In genomic region chr5:173229381-173229959, GRCh38 we compare ENCODE assay signal across 17 cellular contexts. TPM values are rescaled to one million over a fixed set of nuclear protein-coding genes. Genes with fewer than 3 reads are reported as not detected.
DNase-seq lines count a peak whose midpoint lies in the region; ATAC-seq and TF ChIP-seq lines count a peak whose summit lies in the region.
"Had no signal": no experiment of that assay in that cellular context is flagged by ENCODE, and none has a peak within 500 bp of the region (broad histone marks: within the 10 kb centered on the region; RNA-seq: fewer than 3 reads in every experiment).

No MANE protein-coding gene starts in this region.

- peaks cover 5% of the 10 kb centered on the region for H3K4me1 ChIP-seq in CD8-positive, alpha-beta memory T cell (ENCODE audit: insufficient read depth, low read length)

- ATAC-seq in SK-N-SH treated with all-trans-retinoic acid at 6 μM for 48 hours: peak; percentile 32
- no peak for ATAC-seq in HG03565 (IDR thresholded peaks at IDR 0.05; ENCODE audit: unreplicated experiment)
- no peak for ATAC-seq in GM19395 (IDR thresholded peaks at IDR 0.05; ENCODE audit: unreplicated experiment)
- ATAC-seq: sciatic nerve had no signal

- H3K36me3 Mint-ChIP-seq in CD8-positive, alpha-beta memory T cell: no peaks in the 10 kb centered on the region
- H3K36me3 Mint-ChIP-seq in glutamatergic neuron (ENCODE audit: unreplicated experiment) (no peaks in the 10 kb centered on the region), nephron progenitor cell (ENCODE audit: low read depth) (no peaks in the 10 kb centered on the region)
- H3K36me3 Mint-ChIP-seq: immature natural killer cell had no signal

- H3K27ac ChIP-seq in CD8-positive, alpha-beta memory T cell (ENCODE audit: low read depth, low read length): no peak overlapping the region
- H3K27ac ChIP-seq in WERI-Rb-1: no peak overlapping the region
- H3K27ac ChIP-seq: colonic mucosa, VCaP had no signal

- H3K4me3 Mint-ChIP-seq in CD8-positive, alpha-beta memory T cell: peak overlapping the region in 6 of 7 donors; percentile 19 to 64 (median 45)
- peak overlapping the region; percentile 66 for H3K4me3 Mint-ChIP-seq in glutamatergic neuron (ENCODE audit: unreplicated experiment)
- peak overlapping the region; percentile 45 for H3K4me3 Mint-ChIP-seq in nephron progenitor cell

- no peaks in the 10 kb centered on the region for H3K36me3 ChIP-seq in CD8-positive, alpha-beta memory T cell (ENCODE audit: insufficient read depth, low read length)
- H3K36me3 ChIP-seq in WERI-Rb-1: no peaks in the 10 kb centered on the region
- H3K36me3 ChIP-seq: colonic mucosa had no signal

- CTCF ChIA-PET in CD8-positive, alpha-beta memory T cell (lab: Charles Lee): no interaction called here

- no peak overlapping the region for H3K4me3 ChIP-seq in CD8-positive, alpha-beta memory T cell (ENCODE audit: low read length)
- H3K4me3 ChIP-seq in WERI-Rb-1 (ENCODE audit: low read depth, low read length): no peak overlapping the region
- H3K4me3 ChIP-seq: colonic mucosa had no signal

- H3K9me3 Mint-ChIP-seq in CD8-positive, alpha-beta memory T cell: peaks cover 0 to 2% (median 0%) of the 10 kb centered on the region in 5 donors
- H3K9me3 Mint-ChIP-seq in glutamatergic neuron (ENCODE audit: unreplicated experiment): peaks cover 6% of the 10 kb centered on the region
- peaks cover 7% of the 10 kb centered on the region for H3K9me3 Mint-ChIP-seq in nephron progenitor cell
- H3K9me3 Mint-ChIP-seq: activated T-helper 2 cell treated with anti-CD3 and anti-CD28 coated beads, Interferon-gamma antibody, Interleukin-2, Interleukin-4, amounts not matched to agents 10 μg/mL and 5 μg/mL and 100 μg/mL, durations not matched to agents 14 hours and 24 hours and 36 hours had no signal

- no peak for DNase-seq in CD8-positive, alpha-beta memory T cell
- no peak for DNase-seq in glutamatergic neuron
- no peak for DNase-seq in nephron progenitor cell
- DNase-seq in WERI-Rb-1: no peak
- DNase-seq in activated CD4-positive, CD25-positive, alpha-beta regulatory T cell treated with anti-CD3 and anti-CD28 coated beads, Interleukin-2, amount 50 U/mL, for 72 hours: no peak
- DNase-seq: colonic mucosa, immature natural killer cell, NCI-H2029, SIG-M5 had no signal

- peak overlapping the region in 1 of 8 donors; percentile 71 for H3K27ac Mint-ChIP-seq in CD8-positive, alpha-beta memory T cell
- H3K27ac Mint-ChIP-seq in glutamatergic neuron (ENCODE audit: unreplicated experiment): peak overlapping the region; percentile 48
- H3K27ac Mint-ChIP-seq in nephron progenitor cell: no peak overlapping the region
- H3K27ac Mint-ChIP-seq: activated T-helper 2 cell treated with anti-CD3 and anti-CD28 coated beads, Interferon-gamma antibody, Interleukin-2, Interleukin-4, amounts not matched to agents 10 μg/mL and 5 μg/mL and 100 μg/mL, durations not matched to agents 14 hours and 24 hours and 36 hours; immature natural killer cell had no signal

- peaks cover 20 to 35% (median 22%) of the 10 kb centered on the region in 3 donors for H3K4me1 Mint-ChIP-seq in CD8-positive, alpha-beta memory T cell
- peaks cover 21% of the 10 kb centered on the region for H3K4me1 Mint-ChIP-seq in glutamatergic neuron (ENCODE audit: low read depth, unreplicated experiment)
- H3K4me1 Mint-ChIP-seq in nephron progenitor cell: peaks cover 31% of the 10 kb centered on the region

- H3K9me3 ChIP-seq in CD8-positive, alpha-beta memory T cell (ENCODE audit: low read length): no peaks in the 10 kb centered on the region
- no peaks in the 10 kb centered on the region for H3K9me3 ChIP-seq in WERI-Rb-1 (ENCODE audit: severe bottlenecking)
- H3K9me3 ChIP-seq: colonic mucosa had no signal

- H3K27me3 Mint-ChIP-seq in CD8-positive, alpha-beta memory T cell: peaks cover 56 to 78% of the 10 kb centered on the region in 2 donors
- H3K27me3 Mint-ChIP-seq in glutamatergic neuron (ENCODE audit: unreplicated experiment) (peaks cover 33% of the 10 kb centered on the region), nephron progenitor cell (ENCODE audit: low read depth, poor library complexity) (peaks cover 100% of the 10 kb centered on the region)

- no peak for TF ChIP-seq CTCF in glutamatergic neuron (IDR thresholded peaks at IDR 0.05; ENCODE audit: partially characterized antibody, unreplicated experiment)
- no peak for TF ChIP-seq CTCF in nephron progenitor cell (IDR thresholded peaks at IDR 0.05)
- TF ChIP-seq CTCF in WERI-Rb-1 (IDR thresholded peaks at IDR 0.05; ENCODE audit: low read depth, low read length): no peak

- peaks cover 31% of the 10 kb centered on the region for H3K27me3 ChIP-seq in CD8-positive, alpha-beta memory T cell (ENCODE audit: insufficient read depth, low read length, poor library complexity, severe bottlenecking)
- H3K27me3 ChIP-seq in WERI-Rb-1 (ENCODE audit: insufficient read depth, low read depth, severe bottlenecking): no peaks in the 10 kb centered on the region

- POLR2A ChIA-PET in CD8-positive, alpha-beta memory T cell (lab: Charles Lee): no interaction called here

TF ChIP-seq in SK-N-SH treated with all-trans-retinoic acid at 6 μM for 48 hours, 23 proteins besides CTCF, POLR2A, EP300 and RAD21 (continues in another document):
- no peak for TF ChIP-seq ZFP3 (CRISPR knock-in tag; IDR thresholded peaks at IDR 0.05)
- TF ChIP-seq ZNF8 (CRISPR knock-in tag; IDR thresholded peaks at IDR 0.05): no peak
- TF ChIP-seq ARNTL (CRISPR knock-in tag; IDR thresholded peaks at IDR 0.05; ENCODE audit: borderline replicate concordance, low read depth): no peak
- TF ChIP-seq POU6F1 (CRISPR knock-in tag; IDR thresholded peaks at IDR 0.05; ENCODE audit: borderline replicate concordance, low read depth): no peak
- no peak for TF ChIP-seq PATZ1 (CRISPR knock-in tag; IDR thresholded peaks at IDR 0.05; ENCODE audit: borderline replicate concordance)
- no peak for TF ChIP-seq RARB (CRISPR knock-in tag; IDR thresholded peaks at IDR 0.05)
- no peak for TF ChIP-seq ISL1 (CRISPR knock-in tag; IDR thresholded peaks at IDR 0.05)
- no peak for TF ChIP-seq ZFP30 (CRISPR knock-in tag; IDR thresholded peaks at IDR 0.05)
- no peak for TF ChIP-seq PPARA (CRISPR knock-in tag; IDR thresholded peaks at IDR 0.05; ENCODE audit: borderline replicate concordance)
- no peak for TF ChIP-seq CREB5 (CRISPR knock-in tag; IDR thresholded peaks at IDR 0.05; ENCODE audit: low read depth)
- TF ChIP-seq CSRNP3 (CRISPR knock-in tag; IDR thresholded peaks at IDR 0.05): no peak
- no peak for TF ChIP-seq ZC3H10 (CRISPR knock-in tag; IDR thresholded peaks at IDR 0.05)
- TF ChIP-seq GLIS3 (CRISPR knock-in tag; IDR thresholded peaks at IDR 0.05): no peak

RNA-seq across cellular contexts. Expression of gene NKX2-5, which starts 5.5 kb away (rescaled TPM):
- total RNA-seq in CD8-positive, alpha-beta memory T cell: under 1 TPM in 1 of 2 experiments, not detected in 1; 0.22 TPM
- not detected for polyA plus RNA-seq in CD8-positive, alpha-beta memory T cell
- total RNA-seq in glutamatergic neuron (ENCODE audit: unreplicated experiment): 0.51 TPM
- total RNA-seq: activated T-helper 2 cell treated with anti-CD3 and anti-CD28 coated beads, Interferon-gamma antibody, Interleukin-2, Interleukin-4, amounts not matched to agents 10 μg/mL and 5 μg/mL and 100 μg/mL, durations not matched to agents 14 hours and 24 hours and 36 hours; colonic mucosa; LHCN-M2; sciatic nerve; temporal lobe had no signal
- polyA plus RNA-seq: immature natural killer cell had no signal
